Comparison of ENCODE assay signal across 8 cellular contexts in the genomic region with DNA sequence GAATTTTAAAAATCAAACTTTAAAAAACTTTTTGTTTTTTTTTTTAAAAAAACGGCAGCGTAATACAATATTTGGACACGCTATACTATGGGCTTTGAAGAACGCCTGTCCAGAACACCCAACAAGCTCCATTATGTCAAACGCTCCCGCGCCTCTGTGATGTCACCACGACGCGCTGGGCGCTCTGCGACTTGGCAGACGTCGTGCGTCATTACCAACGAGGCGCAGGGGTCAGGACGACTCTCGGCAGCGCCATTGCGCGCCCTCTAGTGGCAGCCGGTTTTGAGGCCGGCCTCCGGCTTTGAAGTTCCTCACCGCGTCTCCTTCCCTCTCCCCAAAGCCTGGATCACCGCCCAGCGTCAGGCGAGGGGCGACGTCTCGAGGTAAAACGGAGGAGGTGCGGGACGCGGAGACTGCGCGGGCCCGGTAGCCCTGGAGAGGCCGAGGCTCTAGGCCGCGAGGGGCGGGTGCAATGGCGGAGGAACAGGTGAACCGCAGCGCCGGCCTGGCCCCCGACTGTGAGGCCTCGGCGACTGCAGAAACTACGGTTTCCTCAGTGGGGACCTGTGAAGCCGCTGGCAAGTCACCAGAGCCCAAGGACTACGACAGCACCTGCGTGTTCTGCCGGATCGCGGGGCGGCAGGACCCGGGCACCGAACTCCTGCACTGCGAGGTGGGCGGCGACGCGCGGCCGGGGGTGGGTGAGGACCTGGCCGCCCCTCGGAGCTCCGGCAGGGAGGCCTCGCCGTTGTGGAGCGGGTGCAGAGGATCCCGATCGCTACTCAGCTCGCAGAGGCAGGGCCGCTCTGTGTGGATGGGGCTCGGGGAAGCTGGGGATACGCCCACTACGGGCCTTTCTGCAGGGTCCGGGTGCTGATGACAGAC. TPM values are rescaled to one million over a fixed set of nuclear protein-coding genes. Genes with fewer than 3 reads are reported as not detected.
DNase-seq lines count a peak whose midpoint lies in the region; ATAC-seq and TF ChIP-seq lines count a peak whose summit lies in the region.

Gene HINT3, plus strand, starts transcription at position 265 of the 885 bp plus-strand sequence. Its CDS starts 208 bp downstream, at position 473.

- H3K4me3 ChIP-seq in DOHH2 (ENCODE audit: low read length): peak within 1 kb of the TSS; percentile 85
- peak within 1 kb of the TSS; percentile 67 to 94 (median 88) for H3K4me3 ChIP-seq in Peyer's patch
- H3K4me3 ChIP-seq in esophagus muscularis mucosa: peak within 1 kb of the TSS; percentile 76 to 98 (median 94)
- H3K4me3 ChIP-seq in muscle layer of duodenum (ENCODE audit: low read depth in 1 of 2, low read length in 2 of 2): peak within 1 kb of the TSS; percentile 84 to 91

- H3F3A ChIP-seq in DOHH2 (ENCODE audit: control insufficient read depth, insufficient read depth): no peaks in the 10 kb centered on the region

- no peaks in the 10 kb centered on the region for H3K36me3 Mint-ChIP-seq in activated T-cell treated with anti-CD3 and anti-CD28 coated beads, Interleukin-2, amount 50 U/mL, for 72 hours (ENCODE audit: insufficient read depth in 2 of 2)

- DNase-seq in Peyer's patch (peak; percentile 96 to 99 (median 99)), esophagus muscularis mucosa (ENCODE audit: extremely low spot score) (peak; percentile 99)
- DNase-seq in activated T-cell treated with anti-CD3 and anti-CD28 coated beads, Interleukin-2, amount 50 U/mL, for 72 hours: peak; percentile 98 to 99
- peak; percentile 93 to 96 for DNase-seq in stimulated activated CD8-positive, alpha-beta memory T cell treated with anti-CD3 and anti-CD28 coated beads, Interleukin-7, amount 100 ng/mL, for 4 hours (ENCODE audit: low read depth in 2 of 2)

- peak within 1 kb of the TSS in 1 of 2 donors; percentile 64 for H3K4me3 Mint-ChIP-seq in activated T-cell treated with anti-CD3 and anti-CD28 coated beads, Interleukin-2, amount 50 U/mL, for 72 hours

- TF ChIP-seq CTCF in DOHH2 (IDR thresholded peaks at IDR 0.05; ENCODE audit: low read depth, low read length, poor library complexity, severe bottlenecking): peak; percentile 98
- TF ChIP-seq CTCF in Peyer's patch (IDR thresholded peaks at IDR 0.05): peak; percentile 84 to 99 (median 98)
- peak; percentile 94 to 95 (median 94) for TF ChIP-seq CTCF in esophagus muscularis mucosa (IDR thresholded peaks at IDR 0.05)

- peak within 1 kb of the TSS; percentile 63 for H3K4me2 ChIP-seq in DOHH2 (ENCODE audit: low read length)

- no peaks in the 10 kb centered on the region for H3K9me3 ChIP-seq in DOHH2 (ENCODE audit: control insufficient read depth, insufficient read depth, low read length)
- peaks cover 7% of the 10 kb centered on the region for H3K9me3 ChIP-seq in KOPT-K1 (ENCODE audit: insufficient read depth, low read length, poor library complexity, severe bottlenecking)
- no peaks in the 10 kb centered on the region for H3K9me3 ChIP-seq in Peyer's patch
- no peaks in the 10 kb centered on the region for H3K9me3 ChIP-seq in esophagus muscularis mucosa
- no peaks in the 10 kb centered on the region for H3K9me3 ChIP-seq in muscle layer of duodenum (ENCODE audit: control insufficient read depth in 1 of 2, low read length in 2 of 2)

- TF ChIP-seq POLR2A in Peyer's patch (IDR thresholded peaks at IDR 0.05): peak; percentile 32 to 43
- no peak for TF ChIP-seq POLR2A in esophagus muscularis mucosa (IDR thresholded peaks at IDR 0.05; ENCODE audit: low read depth)

- H3K27ac ChIP-seq in DOHH2 (ENCODE audit: low read depth, low read length) (peak within 1 kb of the TSS; percentile 70), KOPT-K1 (ENCODE audit: low read depth, low read length, poor library complexity, severe bottlenecking) (peak within 1 kb of the TSS; percentile 84), Peyer's patch (peak within 1 kb of the TSS; percentile 91 to 95 (median 92)), esophagus muscularis mucosa (replicated peaks in 1 of 4) (peak within 1 kb of the TSS; percentile 89 to 94 (median 93)), muscle layer of duodenum (ENCODE audit: low read length) (peak within 1 kb of the TSS; percentile 81)

- H3K36me3 ChIP-seq in DOHH2 (ENCODE audit: control insufficient read depth, low read length): peaks cover 24% of the 10 kb centered on the region
- H3K36me3 ChIP-seq in KOPT-K1 (ENCODE audit: insufficient read depth, low read length): peaks cover 15% of the 10 kb centered on the region; the same call in 1 of the 2 replicates
- H3K36me3 ChIP-seq in Peyer's patch: no peaks in the 10 kb centered on the region
- H3K36me3 ChIP-seq in esophagus muscularis mucosa: peaks cover 0 to 5% (median 0%) of the 10 kb centered on the region in 4 donors
- no peaks in the 10 kb centered on the region for H3K36me3 ChIP-seq in muscle layer of duodenum (ENCODE audit: control insufficient read depth in 1 of 2, insufficient read depth in 2 of 2, low read length in 2 of 2)

- intact Hi-C loops in esophagus muscularis mucosa (cut with DNase I): loop anchor here (2.0 to 10.0 kb wide), 2 partner anchors 168 to 652 kb away; partner anchors contain the start of gene HDDC2

- H3K27me3 ChIP-seq in DOHH2 (ENCODE audit: control insufficient read depth, low read length): no peaks in the 10 kb centered on the region
- H3K27me3 ChIP-seq in Peyer's patch: no peaks in the 10 kb centered on the region
- H3K27me3 ChIP-seq in esophagus muscularis mucosa: peaks cover 0 to 8% (median 0%) of the 10 kb centered on the region in 4 donors
- H3K27me3 ChIP-seq in muscle layer of duodenum (ENCODE audit: low read depth, low read length): no peaks in the 10 kb centered on the region

- H3K9me2 ChIP-seq in DOHH2 (replicated peaks; ENCODE audit: control insufficient read depth, low read length): no peaks in the 10 kb centered on the region

- H3K9me3 Mint-ChIP-seq in activated T-cell treated with anti-CD3 and anti-CD28 coated beads, Interleukin-2, amount 50 U/mL, for 72 hours: no peaks in the 10 kb centered on the region

- H3K27me3 Mint-ChIP-seq in activated T-cell treated with anti-CD3 and anti-CD28 coated beads, Interleukin-2, amount 50 U/mL, for 72 hours (ENCODE audit: low read depth): peaks cover 16% of the 10 kb centered on the region

- no peaks in the 10 kb centered on the region for H4K20me1 ChIP-seq in DOHH2 (ENCODE audit: control insufficient read depth, insufficient read depth, low read depth, low read length)

- under 1% methylated on average over 24 of the region's 82 CpGs for WGBS in esophagus muscularis mucosa

- H3K4me1 ChIP-seq in DOHH2 (ENCODE audit: control insufficient read depth, low read length): peaks cover 33% of the 10 kb centered on the region
- peaks cover 0 to 28% (median 0%) of the 10 kb centered on the region in 4 donors for H3K4me1 ChIP-seq in Peyer's patch
- peaks cover 10 to 33% (median 28%) of the 10 kb centered on the region in 4 donors for H3K4me1 ChIP-seq in esophagus muscularis mucosa
- peaks cover 15 to 22% of the 10 kb centered on the region in 2 donors for H3K4me1 ChIP-seq in muscle layer of duodenum (ENCODE audit: control insufficient read depth in 1 of 2, insufficient read depth in 2 of 2, low read length in 2 of 2)

- H3K79me2 ChIP-seq in DOHH2 (ENCODE audit: control insufficient read depth, low read length): peaks cover 48% of the 10 kb centered on the region

- TF ChIP-seq EP300 in esophagus muscularis mucosa (IDR thresholded peaks at IDR 0.05): no peak

- peak; percentile 87 for ATAC-seq in GM21786 (IDR thresholded peaks at IDR 0.05; ENCODE audit: unreplicated experiment)
- ATAC-seq in activated T-cell treated with anti-CD3 and anti-CD28 coated beads, Interleukin-2, amount 50 U/mL, for 72 hours (replicated peaks in 1 of 2): peak; percentile 91 to 92

- H3K4me1 Mint-ChIP-seq in activated T-cell treated with anti-CD3 and anti-CD28 coated beads, Interleukin-2, amount 50 U/mL, for 72 hours (ENCODE audit: low read depth): peaks cover 2% of the 10 kb centered on the region

- H3K27ac Mint-ChIP-seq in activated T-cell treated with anti-CD3 and anti-CD28 coated beads, Interleukin-2, amount 50 U/mL, for 72 hours: peak within 1 kb of the TSS; percentile 40

RNA-seq across cellular contexts. Expression of gene HINT3, which starts in this region (rescaled TPM):
- total RNA-seq in Peyer's patch (10 to 100 TPM in 3 of 4 donors, 1 to 10 TPM in 1; 9.9 to 18.2 (median 11.5) TPM), esophagus muscularis mucosa (10 to 100 TPM; 33.8 to 49.3 (median 35.8) TPM)
- total RNA-seq in activated T-cell treated with anti-CD3 and anti-CD28 coated beads, Interleukin-2, amount 50 U/mL, for 72 hours: 10 to 100 TPM; 15.2 to 19.3 TPM

Comparison
In these comparisons a context has a peak if more than half of its experiments do, and no peak if none do; other contexts are left out.
1. Peak in every context shown above with its lines: DNase-seq, ATAC-seq, H3K4me3 ChIP-seq and H3K27ac ChIP-seq.